Comparison of ENCODE assay signal across 26 cellular contexts in genomic region chr1:29756901-29757729, GRCh38.
A peak's percentile ranks its signal among the peaks of the same experiment; 100 is the strongest.
DNase-seq lines count a peak whose midpoint lies in the region; ATAC-seq, FAIRE-seq and TF ChIP-seq lines count a peak whose summit lies in the region.
"Had no signal": no experiment of that assay in that cellular context is flagged by ENCODE, and none has a peak within 500 bp of the region (broad histone marks: within the 10 kb centered on the region; RNA-seq: fewer than 3 reads in every experiment).

No MANE protein-coding gene starts in this region.

- 0 out of 2 replicates have a peak, but pooled peaks cover 2% of the 10 kb centered on the region for H4K20me1 ChIP-seq in HepG2 (ENCODE audit: insufficient read depth, low read length)

- H4K8ac ChIP-seq in mesenchymal stem cell (ENCODE audit: low read length) = no peak overlapping the region

- DNase-seq in HepG2 (ENCODE audit: low spot score) (no peak), right lobe of liver (no peak), esophagus muscularis mucosa (ENCODE audit: extremely low spot score) (peak; percentile 64), mucosa of descending colon (peak in 1 of 3 donors; percentile 8), vagina (ENCODE audit: extremely low spot score in 2 of 2) (peak; percentile 46 to 49), mesenchymal stem cell (no peak), GM13976 (ENCODE audit: low spot score) (no peak)
- DNase-seq: CD4-positive, CD25-positive, alpha-beta regulatory T cell; DMS153; DND-41; MM.1S; NCI-H1048; NCI-H1417; NCI-H1694; NCI-H2081; NCI-H2227 treated with DMSO at 0.1 percent for 48 hours; NCI-H526 treated with DMSO at 0.1 percent for 48 hours; Right ventricle myocardium superior; RPMI8226 had no signal

- H2AK5ac ChIP-seq in mesenchymal stem cell (ENCODE audit: low read length, severe bottlenecking) = no peak overlapping the region

- H2BK15ac ChIP-seq in mesenchymal stem cell (ENCODE audit: low read depth, poor library complexity, severe bottlenecking) = no peak overlapping the region

- POLR2A ChIA-PET in HepG2 (lab: Yijun Ruan, JAX) = no interaction called here

- H3K79me1 ChIP-seq in mesenchymal stem cell (replicated peaks; ENCODE audit: low read length, poor library complexity, severe bottlenecking) = no peaks in the 10 kb centered on the region

- in situ Hi-C loops in HepG2 (cut with HindIII; ENCODE audit: extremely low pct_ligation_motif_present, low pct_unique_long_range_greater_than_20kb) = no loop called here
- in situ Hi-C loops in GM13976 (cut with MboI; ENCODE audit: low sequenced_read_pairs, unreplicated experiment) = no loop called here

- H3K4ac ChIP-seq in mesenchymal stem cell (ENCODE audit: low read depth in 1 of 2, low read length in 2 of 2) = no peak overlapping the region

- no peaks in the 10 kb centered on the region for H3K9me3 ChIP-seq in HepG2 (ENCODE audit: low read length)
- no peaks in the 10 kb centered on the region for H3K9me3 ChIP-seq in right lobe of liver
- H3K9me3 ChIP-seq in esophagus muscularis mucosa = no peaks in the 10 kb centered on the region
- no peaks in the 10 kb centered on the region for H3K9me3 ChIP-seq in mucosa of descending colon
- no peaks in the 10 kb centered on the region for H3K9me3 ChIP-seq in vagina
- H3K9me3 ChIP-seq in mesenchymal stem cell (ENCODE audit: control insufficient read depth, low read length) = no peaks in the 10 kb centered on the region
- H3K9me3 ChIP-seq: BLaER1, HAP-1, SJSA1 had no signal

- H2BK12ac ChIP-seq in mesenchymal stem cell (ENCODE audit: low read length in 2 of 2) = no peak overlapping the region

- no peak for TF ChIP-seq CTCF in HepG2 (CRISPR knock-in tag; IDR thresholded peaks at IDR 0.05)
- no peak for TF ChIP-seq CTCF in right lobe of liver (IDR thresholded peaks at IDR 0.05)
- no peak for TF ChIP-seq CTCF in esophagus muscularis mucosa (IDR thresholded peaks at IDR 0.05)
- TF ChIP-seq CTCF in mucosa of descending colon (IDR thresholded peaks at IDR 0.05) = no peak
- no peak for TF ChIP-seq CTCF in vagina (IDR thresholded peaks at IDR 0.05)
- TF ChIP-seq CTCF in GM13976 (IDR thresholded peaks at IDR 0.05; ENCODE audit: borderline replicate concordance, control extremely low read depth, extremely low read depth, insufficient read depth, missing control alignments) = no peak

- ATAC-seq in HepG2 (no peak), right lobe of liver (no peak), mucosa of descending colon (peak; percentile 17), GM18909 (IDR thresholded peaks at IDR 0.05; ENCODE audit: poor library complexity, unreplicated experiment) (no peak)

- no peak overlapping the region for H2BK5ac ChIP-seq in mesenchymal stem cell (ENCODE audit: low read depth, low read length, poor library complexity, severe bottlenecking)

- H3K9ac ChIP-seq in HepG2 (ENCODE audit: insufficient read depth, low read depth, low read length) (no peak overlapping the region), mesenchymal stem cell (ENCODE audit: low read length) (no peak overlapping the region)
- H3K9ac ChIP-seq: BLaER1, KMS-11 had no signal

- no peak for TF ChIP-seq RAD21 in HepG2 (CRISPR knock-in tag; IDR thresholded peaks at IDR 0.05)

- H3K4me3 ChIP-seq in HepG2 (replicated peaks in 1 of 3; ENCODE audit: insufficient read depth in 1 of 3, low read depth in 2 of 3, low read length in 3 of 3) (no peak overlapping the region), right lobe of liver (no peak overlapping the region), esophagus muscularis mucosa (no peak overlapping the region), mucosa of descending colon (no peak overlapping the region), vagina (no peak overlapping the region), mesenchymal stem cell (ENCODE audit: insufficient read depth in 1 of 2, low read depth in 1 of 2, low read length in 2 of 2) (no peak overlapping the region)
- H3K4me3 ChIP-seq: BLaER1, HAP-1, SJSA1 had no signal

- WGBS in HepG2 (ENCODE audit: low lambda C conversion rate) = 0% methylated on average over 6 of the region's 11 CpGs
- 55% methylated on average over 5 of the region's 11 CpGs for WGBS in right lobe of liver (ENCODE audit: insufficient coverage, low coverage, low lambda C conversion rate, missing lambda C conversion rate)
- 61% methylated on average over 9 of the region's 11 CpGs for WGBS in esophagus muscularis mucosa
- WGBS in mesenchymal stem cell = 77% methylated on average over 6 of the region's 11 CpGs

- no peaks in the 10 kb centered on the region for H3K79me2 ChIP-seq in HepG2 (ENCODE audit: insufficient read depth, low read length)

- BruUV-seq in HepG2 (replicated peaks; lab: Mats Ljungman, UMichigan) = no TSS peak

- H3K4me1 ChIP-seq in HepG2 (ENCODE audit: insufficient read depth, low read length) (no peaks in the 10 kb centered on the region), right lobe of liver (no peaks in the 10 kb centered on the region), esophagus muscularis mucosa (no peaks in the 10 kb centered on the region), mucosa of descending colon (ENCODE audit: low read depth) (peaks cover 8% of the 10 kb centered on the region), vagina (no peaks in the 10 kb centered on the region), mesenchymal stem cell (ENCODE audit: control insufficient read depth, insufficient read depth, low read depth, low read length) (peaks cover 21% of the 10 kb centered on the region)
- H3K4me1 ChIP-seq: BLaER1, HAP-1, SJSA1 had no signal

- no peak overlapping the region for H2AFZ ChIP-seq in HepG2 (ENCODE audit: low read length)
- no peak overlapping the region for H2AFZ ChIP-seq in mesenchymal stem cell (ENCODE audit: low read depth, low read length)

- no peak overlapping the region for H3K23ac ChIP-seq in mesenchymal stem cell (ENCODE audit: low read length in 2 of 2)

- H3K27me3 ChIP-seq in HepG2 (ENCODE audit: control insufficient read depth in 1 of 2, insufficient read depth in 2 of 2, low read length in 2 of 2) = peaks cover 0 to 2% of the 10 kb centered on the region in 2 experiments; a peak in 1 of 5 replicates
- H3K27me3 ChIP-seq in right lobe of liver = no peaks in the 10 kb centered on the region
- peaks cover 0 to 60% (median 0%) of the 10 kb centered on the region in 4 donors for H3K27me3 ChIP-seq in esophagus muscularis mucosa
- no peaks in the 10 kb centered on the region for H3K27me3 ChIP-seq in vagina
- H3K27me3 ChIP-seq in mesenchymal stem cell (ENCODE audit: control insufficient read depth in 1 of 2, insufficient read depth in 1 of 2, low read length in 2 of 2) = peaks cover 27 to 55% of the 10 kb centered on the region in 2 experiments
- H3K27me3 ChIP-seq: BLaER1, SJSA1 had no signal

- no peak for TF ChIP-seq EP300 in HepG2 (IDR thresholded peaks at IDR 0.05; ENCODE audit: low read depth in 2 of 2, low read length in 2 of 2)
- TF ChIP-seq EP300 in HepG2 (CRISPR knock-in tag; IDR thresholded peaks at IDR 0.05; ENCODE audit: borderline replicate concordance) = no peak
- no peak for TF ChIP-seq EP300 in esophagus muscularis mucosa (IDR thresholded peaks at IDR 0.05)

- H3K18ac ChIP-seq in mesenchymal stem cell (ENCODE audit: low read depth in 1 of 2, low read length in 2 of 2) = no peak overlapping the region

- intact Hi-C loops in HepG2 (cut with micrococcal nuclease; ENCODE audit: unreplicated experiment) = no loop called here
- intact Hi-C loops in right lobe of liver (cut with DNase I) = no loop called here
- intact Hi-C loops in esophagus muscularis mucosa (cut with DNase I) = no loop called here
- intact Hi-C loops in mucosa of descending colon (cut with DNase I, micrococcal nuclease) = no loop called here
- intact Hi-C loops in vagina (cut with DNase I) = no loop called here

- no peak overlapping the region for H4K91ac ChIP-seq in mesenchymal stem cell (ENCODE audit: low read length)

- H3K36me3 ChIP-seq in HepG2 (replicated peaks in 1 of 2; ENCODE audit: control insufficient read depth in 1 of 2, insufficient read depth in 2 of 2, low read length in 2 of 2) = no peaks in the 10 kb centered on the region
- no peaks in the 10 kb centered on the region for H3K36me3 ChIP-seq in right lobe of liver
- no peaks in the 10 kb centered on the region for H3K36me3 ChIP-seq in esophagus muscularis mucosa
- H3K36me3 ChIP-seq in mucosa of descending colon (ENCODE audit: low read depth) = no peaks in the 10 kb centered on the region
- no peaks in the 10 kb centered on the region for H3K36me3 ChIP-seq in vagina
- H3K36me3 ChIP-seq in mesenchymal stem cell (ENCODE audit: control insufficient read depth in 1 of 2, insufficient read depth in 2 of 2, low read depth in 1 of 2, low read length in 2 of 2) = no peaks in the 10 kb centered on the region
- H3K36me3 ChIP-seq: BLaER1, HAP-1, SJSA1 had no signal

- no peak overlapping the region for H2BK120ac ChIP-seq in mesenchymal stem cell (ENCODE audit: low read depth, low read length)

- H3K4me2 ChIP-seq in HepG2 (ENCODE audit: low read depth, low read length) (no peak overlapping the region), mesenchymal stem cell (ENCODE audit: low read length, poor library complexity, severe bottlenecking) (no peak overlapping the region)
- H3K4me2 ChIP-seq: BLaER1, KMS-11 had no signal

- TF ChIP-seq POLR2A in HepG2 (IDR thresholded peaks at IDR 0.05; ENCODE audit: insufficient read depth in 1 of 2, low read depth in 2 of 2, low read length in 2 of 2) (no peak), right lobe of liver (IDR thresholded peaks at IDR 0.05) (no peak), esophagus muscularis mucosa (IDR thresholded peaks at IDR 0.05; ENCODE audit: low read depth) (no peak), vagina (IDR thresholded peaks at IDR 0.05) (no peak)

- no peak for FAIRE-seq in HepG2 (lab: Jason Lieb, UNC)
- FAIRE-seq: A204.1, GM12892 had no signal

- no peak overlapping the region for H3K14ac ChIP-seq in mesenchymal stem cell (ENCODE audit: low read length in 2 of 2)

- H3K27ac ChIP-seq in HepG2 (ENCODE audit: extremely low read length, insufficient read depth, low read length) (no peak overlapping the region), right lobe of liver (no peak overlapping the region), esophagus muscularis mucosa (replicated peaks in 1 of 4) (no peak overlapping the region), vagina (no peak overlapping the region), mesenchymal stem cell (ENCODE audit: low read length, poor library complexity, severe bottlenecking) (no peak overlapping the region)
- H3K27ac ChIP-seq: BLaER1, KMS-11, SJSA1 had no signal

- CTCF ChIA-PET in HepG2 (lab: Yijun Ruan, JAX; ENCODE audit: low intra/inter-chr PET ratio, low total read pairs) = no interaction called here

TF ChIP-seq in HepG2, 621 proteins besides CTCF, POLR2A, EP300 and RAD21 (continues in another document):
- no peak for TF ChIP-seq ZNF205 (CRISPR knock-in tag; IDR thresholded peaks at IDR 0.05)

Comparison
In these comparisons a context has a peak if more than half of its experiments do, and no peak if none do; other contexts are left out.
1. DNase-seq: peak in esophagus muscularis mucosa (single experiment) and vagina (2 of 2); none in HepG2 (single experiment), right lobe of liver (0 of 3), mesenchymal stem cell (single experiment) and GM13976 (single experiment).